ENCODE assay signal across 9 cellular contexts in genomic region chr18:49559326-49559931, GRCh38. TPM values are rescaled to one million over a fixed set of nuclear protein-coding genes. Genes with fewer than 3 reads are reported as not detected.
A peak's percentile ranks its signal among the peaks of the same experiment; 100 is the strongest.
DNase-seq lines count a peak whose midpoint lies in the region; ATAC-seq, FAIRE-seq and TF ChIP-seq lines count a peak whose summit lies in the region.
"Not testable (repeated sequence)": the region's sequence is repeated elsewhere in the genome, so short reads cannot be mapped to it uniquely, and the experiment has no call there.
"Had no signal": no experiment of that assay in that cellular context is flagged by ENCODE, and none has a peak within 500 bp of the region (broad histone marks: within the 10 kb centered on the region; RNA-seq: fewer than 3 reads in every experiment).

No MANE protein-coding gene starts in this region.

- not testable (repeated sequence) for H3K9me3 ChIP-seq in A673 (ENCODE audit: low read depth, low read length, poor library complexity, severe bottlenecking); Karpas-422 (ENCODE audit: low read length); heart right ventricle; pancreas

- peaks cover 15% of the 10 kb centered on the region for H3K4me1 ChIP-seq in A673 (ENCODE audit: insufficient read depth, low read length, poor library complexity, severe bottlenecking)
- not testable (repeated sequence) for H3K4me1 ChIP-seq in Karpas-422 (ENCODE audit: low read length)
- peaks cover 9 to 35% (median 26%) of the 10 kb centered on the region in 9 donors for H3K4me1 ChIP-seq in heart right ventricle
- H3K4me1 ChIP-seq in pancreas, result peaks cover 0 to 19% (median 0%) of the 10 kb centered on the region in 3 donors

- FAIRE-seq in pancreas (lab: Jason Lieb, UNC), result peak; percentile 39

- in situ Hi-C loops in G401 (cut with HindIII; ENCODE audit: low sequenced_read_pairs), result not testable (repeated sequence)

- CTCF ChIA-PET in A673 (lab: Charles Lee), result interaction anchor here (0.9 to 2.7 kb wide), 2 partner anchors 225 to 299 kb away, joined by 3 to 14 read pairs; no protein-coding TSS in a partner anchor

- peaks cover 34% of the 10 kb centered on the region for H3K27me3 Mint-ChIP-seq in chondrocyte (ENCODE audit: low read depth)

- POLR2A ChIA-PET in A673 (lab: Charles Lee; ENCODE audit: low non-redundant PET), result not testable (repeated sequence)

- BruUV-seq in A673 (replicated peaks; lab: Mats Ljungman, UMichigan), result not testable (repeated sequence)

- H3K36me3 ChIP-seq in A673 (ENCODE audit: insufficient read depth, low read length, poor library complexity, severe bottlenecking); Karpas-422 (ENCODE audit: insufficient read depth, low read length); heart right ventricle; pancreas: not testable (repeated sequence)

- DNase-seq in A673 (ENCODE audit: low spot score), result peak; percentile 57
- DNase-seq in G401 (ENCODE audit: low spot score), result peak; percentile 59
- peak; percentile 51 for DNase-seq in Karpas-422
- peak; percentile 28 for DNase-seq in NCI-H2227 (lab: John Stamatoyannopoulos, UW; ENCODE audit: unreplicated experiment)
- DNase-seq in chondrocyte (ENCODE audit: low spot score); heart right ventricle; pancreas: not testable (repeated sequence)

- H3K9me3 Mint-ChIP-seq in chondrocyte (ENCODE audit: low read depth), result not testable (repeated sequence)

- H3K27me3 ChIP-seq in A673 (replicated peaks; ENCODE audit: insufficient read depth, low read depth, low read length, poor library complexity) (peaks cover 27% of the 10 kb centered on the region), heart right ventricle (peaks cover 0 to 59% (median 50%) of the 10 kb centered on the region in 7 donors)
- H3K27me3 ChIP-seq in Karpas-422 (ENCODE audit: low read length); pancreas: not testable (repeated sequence)

- WGBS in heart right ventricle, 2 donors, result 82 to 90% methylated on average over 16 of the region's 16 CpGs
- WGBS in pancreas, 2 donors, result 66 to 76% methylated on average over 16 of the region's 16 CpGs

- ATAC-seq in SK-N-SH treated with all-trans-retinoic acid at 6 μM for 48 hours, result peak; percentile 18; the same call in 1 of the 3 replicates
- not testable (repeated sequence) for ATAC-seq in heart right ventricle
- ATAC-seq in pancreas, result peak; percentile 47 to 61 (median 49)

- intact Hi-C loops in A673 (cut with micrococcal nuclease; ENCODE audit: unreplicated experiment) (loop anchor here (5.0 kb wide), 1 partner anchor 47 kb away; no protein-coding TSS in a partner anchor), heart right ventricle (cut with DNase I) (loop anchor here in 5 of 10 donors (1.0 to 10.0 kb wide), 6 partner anchors 47 to 300 kb away; no protein-coding TSS in a partner anchor), pancreas (cut with DNase I) (loop anchor here in 1 of 3 donors (5.0 kb wide), 1 partner anchor 298 kb away; no protein-coding TSS in a partner anchor)

- not testable (repeated sequence) for H3K9ac ChIP-seq in Karpas-422 (ENCODE audit: low read length)

- H3K27ac Mint-ChIP-seq in chondrocyte (ENCODE audit: unreplicated experiment), result not testable (repeated sequence)

- not testable (repeated sequence) for H3K9me2 ChIP-seq in Karpas-422 (replicated peaks; ENCODE audit: insufficient read depth, low read length)

- peaks cover 31% of the 10 kb centered on the region for H3K4me1 Mint-ChIP-seq in chondrocyte (ENCODE audit: low read depth)

- H3K79me2 ChIP-seq in Karpas-422 (ENCODE audit: low read length), result not testable (repeated sequence)

- TF ChIP-seq CTCF in A673 (conservative IDR thresholded peaks at IDR 0.05; ENCODE audit: low read depth, low read length) (peak; percentile 62), chondrocyte (IDR thresholded peaks at IDR 0.05) (peak; percentile 86), heart right ventricle (IDR thresholded peaks at IDR 0.05) (peak in 8 of 9 donors; percentile 9 to 67 (median 58)), pancreas (IDR thresholded peaks at IDR 0.05) (peak in 3 of 4 donors; percentile 23 to 27 (median 26))

- H3K4me3 Mint-ChIP-seq in chondrocyte (ENCODE audit: unreplicated experiment), result not testable (repeated sequence)

- H4K20me1 ChIP-seq in Karpas-422 (ENCODE audit: insufficient read depth, low read depth, low read length), result not testable (repeated sequence)

- not testable (repeated sequence) for H3K4me3 ChIP-seq in A673 (ENCODE audit: low read depth, low read length, poor library complexity, severe bottlenecking); Karpas-422 (ENCODE audit: low read length); heart right ventricle; pancreas

- H2AFZ ChIP-seq in Karpas-422 (ENCODE audit: low read length), result not testable (repeated sequence)

- not testable (repeated sequence) for H3K36me3 Mint-ChIP-seq in chondrocyte (ENCODE audit: low read depth)

- H3K27ac ChIP-seq in A673 (ENCODE audit: low read depth, low read length, poor library complexity, severe bottlenecking); Karpas-422 (ENCODE audit: low read length); heart right ventricle; pancreas: not testable (repeated sequence)

- H3K4me2 ChIP-seq in Karpas-422 (ENCODE audit: low read depth, low read length, poor library complexity, severe bottlenecking), result not testable (repeated sequence)

RNA-seq across cellular contexts. Expression of gene LIPG, which starts 2.4 kb away (rescaled TPM):
- total RNA-seq in A673 (2021) (5.8 and 8.4 TPM in 2 replicates), chondrocyte (0.34 to 1.5 TPM (median 1.4 TPM) in 3 replicates), heart right ventricle (10 to 100 TPM in 1 of 10 donors, under 1 TPM in 6, not detected in 3; 0.12 to 14.0 (median 0.42) TPM), pancreas (1 to 10 TPM in 4 of 6 donors, under 1 TPM in 2; 0.39 to 8.2 (median 1.2) TPM)
- total RNA-seq in G401 (2014; rRNA removed; shearing (Covaris generic)), result 9.0 and 15.0 TPM in 2 replicates
- not detected in 2 replicates for total RNA-seq in Karpas-422 (2014; rRNA removed; shearing (Covaris generic); ENCODE audit: low replicate concordance)
- polyA plus RNA-seq in heart right ventricle (1 to 10 TPM in 1 of 2 donors, under 1 TPM in 1; 0.07 to 3.1 TPM), pancreas (1 to 10 TPM in 1 of 2 donors, under 1 TPM in 1; 0.49 to 1.1 TPM)
- polyA plus RNA-seq: CD14-positive monocyte had no signal

Comparison
In these comparisons a context has a peak if more than half of its experiments do, and no peak if none do; other contexts are left out.
1. CTCF ChIP-seq: peak in every context shown above with its lines; median percentile 86 in chondrocyte; 62 in A673; 58 in heart right ventricle; 26 in pancreas.